ENCODE assay signal across 1 cellular context in the genomic region with DNA sequence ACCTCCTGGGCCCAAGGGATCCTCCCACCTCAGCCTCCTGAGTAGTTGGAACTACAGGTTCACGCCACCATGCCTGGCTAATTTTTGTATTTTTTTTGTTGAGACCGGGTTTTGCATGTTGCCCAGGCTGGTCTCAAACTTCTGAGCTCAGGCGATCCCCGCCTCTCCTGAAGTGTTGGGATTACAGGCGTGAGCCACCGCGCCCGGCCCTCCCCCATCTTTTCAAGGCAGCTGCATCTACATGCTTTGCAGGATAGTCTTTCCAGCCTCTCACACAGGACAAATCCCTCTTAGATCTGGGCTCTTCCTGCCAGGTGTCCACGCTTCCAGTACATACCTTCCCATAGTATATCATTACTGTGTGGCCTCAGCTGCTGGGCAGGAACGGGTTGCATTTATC.
TF ChIP-seq lines count a peak whose summit lies in the region.

No MANE protein-coding gene starts in this region.

TF ChIP-seq in IMR-90, 13 proteins besides CTCF, POLR2A, EP300 and RAD21:
- TF ChIP-seq, protein P1, sequence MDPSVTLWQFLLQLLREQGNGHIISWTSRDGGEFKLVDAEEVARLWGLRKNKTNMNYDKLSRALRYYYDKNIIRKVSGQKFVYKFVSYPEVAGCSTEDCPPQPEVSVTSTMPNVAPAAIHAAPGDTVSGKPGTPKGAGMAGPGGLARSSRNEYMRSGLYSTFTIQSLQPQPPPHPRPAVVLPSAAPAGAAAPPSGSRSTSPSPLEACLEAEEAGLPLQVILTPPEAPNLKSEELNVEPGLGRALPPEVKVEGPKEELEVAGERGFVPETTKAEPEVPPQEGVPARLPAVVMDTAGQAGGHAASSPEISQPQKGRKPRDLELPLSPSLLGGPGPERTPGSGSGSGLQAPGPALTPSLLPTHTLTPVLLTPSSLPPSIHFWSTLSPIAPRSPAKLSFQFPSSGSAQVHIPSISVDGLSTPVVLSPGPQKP (IDR thresholded peaks at IDR 0.05; ENCODE audit: borderline replicate concordance, low read depth, low read length): no peak
- no peak for TF ChIP-seq RCOR1 (IDR thresholded peaks at IDR 0.05; ENCODE audit: insufficient replicate concordance, low read length)
- TF ChIP-seq MAFK (IDR thresholded peaks at IDR 0.05; ENCODE audit: low read depth, low read length): no peak
- TF ChIP-seq, protein P2, sequence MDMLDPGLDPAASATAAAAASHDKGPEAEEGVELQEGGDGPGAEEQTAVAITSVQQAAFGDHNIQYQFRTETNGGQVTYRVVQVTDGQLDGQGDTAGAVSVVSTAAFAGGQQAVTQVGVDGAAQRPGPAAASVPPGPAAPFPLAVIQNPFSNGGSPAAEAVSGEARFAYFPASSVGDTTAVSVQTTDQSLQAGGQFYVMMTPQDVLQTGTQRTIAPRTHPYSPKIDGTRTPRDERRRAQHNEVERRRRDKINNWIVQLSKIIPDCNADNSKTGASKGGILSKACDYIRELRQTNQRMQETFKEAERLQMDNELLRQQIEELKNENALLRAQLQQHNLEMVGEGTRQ (IDR thresholded peaks at IDR 0.05; ENCODE audit: low read depth, low read length): no peak
- TF ChIP-seq FOS (IDR thresholded peaks at IDR 0.05; ENCODE audit: low read depth, low read length): no peak
- no peak for TF ChIP-seq NFE2L2 (IDR thresholded peaks at IDR 0.05; ENCODE audit: low read depth, low read length)
- no peak for TF ChIP-seq MAZ (IDR thresholded peaks at IDR 0.05; ENCODE audit: borderline replicate concordance, low read depth, low read length)
- TF ChIP-seq CHD1 (IDR thresholded peaks at IDR 0.05; ENCODE audit: low read depth, low read length): no peak
